ENCODE assay signal across 1 cellular context in the genomic region with DNA sequence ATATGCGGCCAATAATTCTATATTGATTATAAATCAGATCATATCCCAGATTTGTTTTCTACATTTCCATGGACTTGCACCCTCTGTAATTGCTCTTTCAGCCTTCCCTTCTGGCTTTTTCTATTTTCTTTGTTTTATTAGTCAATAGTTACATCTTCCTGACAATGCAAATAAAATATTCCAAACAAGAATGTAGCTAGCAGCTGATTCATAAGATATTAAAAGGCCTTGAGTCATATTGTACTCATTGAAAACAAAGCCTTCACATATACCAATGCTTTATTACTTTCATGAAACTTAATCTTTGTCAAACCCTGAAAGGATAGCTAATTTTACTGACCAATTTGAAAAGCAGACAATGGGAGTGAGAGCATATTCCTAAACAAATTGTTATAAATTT.
TF ChIP-seq lines count a peak whose summit lies in the region.

No MANE protein-coding gene starts in this region.

TF ChIP-seq in SK-N-SH, 30 proteins besides CTCF, POLR2A, EP300 and RAD21:
- TF ChIP-seq ELF1 (IDR thresholded peaks at IDR 0.05) = no peak
- TF ChIP-seq TEAD4 (IDR thresholded peaks at IDR 0.05; ENCODE audit: borderline replicate concordance, insufficient read depth) = no peak
- no peak for TF ChIP-seq JUND (IDR thresholded peaks at IDR 0.05)
